ENCODE assay signal across 8 cellular contexts in genomic region chr6:12008366-12009179, GRCh38. TPM values are rescaled to one million over a fixed set of nuclear protein-coding genes. Genes with fewer than 3 reads are reported as not detected.
DNase-seq lines count a peak whose midpoint lies in the region; ATAC-seq lines count a peak whose summit lies in the region.

No MANE protein-coding gene starts in this region.

- peak overlapping the region; percentile 77 for H3K4me3 ChIP-seq in mononuclear cell (ENCODE audit: low read length)

- ATAC-seq in GM19351 (IDR thresholded peaks at IDR 0.05; ENCODE audit: unreplicated experiment): peak; percentile 34
- peak; percentile 31 for ATAC-seq in HG03571 (IDR thresholded peaks at IDR 0.05; ENCODE audit: unreplicated experiment)

- H3K27me3 ChIP-seq in mononuclear cell (ENCODE audit: insufficient read depth, low read length): no peaks in the 10 kb centered on the region

- H3K4me1 ChIP-seq in mononuclear cell (ENCODE audit: insufficient read depth, low read length): peaks cover 23% of the 10 kb centered on the region

- no peaks in the 10 kb centered on the region for H3K9me3 ChIP-seq in mononuclear cell (ENCODE audit: low read depth, low read length)

- peak in 13 of 14 donors; percentile 3 to 84 (median 55) for DNase-seq in C1 segment of cervical spinal cord (lab: John Stamatoyannopoulos, UW)
- peak; percentile 84 for DNase-seq in NOMO-1 treated with DMSO at 0.1 percent for 48 hours (lab: John Stamatoyannopoulos, UW; ENCODE audit: unreplicated experiment)
- peak; percentile 88 for DNase-seq in activated CD8-positive, alpha-beta memory T cell treated with anti-CD3 and anti-CD28 coated beads, Interleukin-2, amount 50 U/mL, for 48 hours
- DNase-seq in epidermal melanocyte (ENCODE audit: insufficient read length, low spot score): peak; percentile 45
- DNase-seq in stimulated activated CD8-positive, alpha-beta memory T cell treated with anti-CD3 and anti-CD28 coated beads, Interleukin-4, amount 100 ng/mL, for 1 hour (ENCODE audit: low read depth in 2 of 2, low spot score in 1 of 2): peak; percentile 49 to 68

RNA-seq across cellular contexts. Expression of gene HIVEP1, which starts 3.5 kb away (rescaled TPM):
- 127 TPM for total RNA-seq in mononuclear cell

Comparison
In these comparisons a context has a peak if more than half of its experiments do, and no peak if none do; other contexts are left out.
1. Peak in every context shown above with its lines: DNase-seq, ATAC-seq and H3K4me3 ChIP-seq.